18 cellular contexts compared by ENCODE assay signal in the genomic region with DNA sequence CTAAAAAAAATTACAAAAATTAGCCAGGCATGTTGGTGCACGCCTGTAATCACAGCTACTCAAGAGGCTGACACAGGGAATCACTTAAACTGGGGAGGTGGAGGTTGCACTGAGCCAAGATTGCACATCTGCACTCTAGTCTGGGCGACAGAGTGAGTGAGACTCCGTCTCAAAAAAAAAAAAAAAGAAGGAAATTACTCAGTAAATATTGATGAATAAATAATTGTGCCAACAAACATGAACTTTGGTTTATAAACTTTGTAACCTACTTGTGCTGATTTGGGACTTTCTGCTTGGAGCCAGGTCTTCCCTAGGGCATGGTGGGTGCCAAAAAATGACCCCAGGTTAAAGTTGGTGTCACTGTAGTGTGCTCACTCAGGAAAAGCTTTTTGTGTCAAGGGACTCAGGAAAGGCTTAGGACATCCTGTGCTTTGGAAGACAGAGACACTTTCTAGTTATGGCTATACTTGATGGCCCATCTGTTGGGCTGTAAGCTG. TPM values are rescaled to one million over a fixed set of nuclear protein-coding genes. Genes with fewer than 3 reads are reported as not detected.
"Had no signal": no experiment of that assay in that cellular context is flagged by ENCODE, and none has a peak within 500 bp of the region (broad histone marks: within the 10 kb centered on the region; RNA-seq: fewer than 3 reads in every experiment).

No MANE protein-coding gene starts in this region.

- FAIRE-seq: endothelial cell of umbilical vein, frontal cortex, islet of Langerhans had no signal

- H3K27ac ChIP-seq: tibial artery, vagina had no signal

- H3K9me3 ChIP-seq: body of pancreas, left lung, tibial artery, vagina had no signal

- H3K4me3 ChIP-seq: body of pancreas, left lung, tibial artery, vagina had no signal

- H3K27me3 ChIP-seq: body of pancreas, left lung, tibial artery, vagina had no signal

- H3K36me3 ChIP-seq: left lung, tibial artery, vagina had no signal

- DNase-seq: activated CD4-positive, alpha-beta T cell treated with anti-CD3 and anti-CD28 coated beads, Interleukin-2, amount 50 U/mL, for 1 hour; activated CD8-positive, alpha-beta memory T cell treated with anti-CD3 and anti-CD28 coated beads for 24 hours; activated naive CD8-positive, alpha-beta T cell treated with anti-CD3 and anti-CD28 coated beads for 36 hours; amygdala; body of pancreas; cortex of kidney; effector CD8-positive, alpha-beta T cell; left lung; stimulated activated CD4-positive, alpha-beta T cell treated with anti-CD3 and anti-CD28 coated beads, Interleukin-15, amount 100 ng/mL, for 24 hours; stimulated activated CD4-positive, alpha-beta T cell treated with anti-CD3 and anti-CD28 coated beads, Interleukin-4, amount 100 ng/mL, for 1 hour; stimulated activated naive B cell treated with anti-CD40 and anti-IgM and Interleukin-4, amounts not matched to agents 10 μg/mL and 1 μg/mL and 100 μg/mL, for 72 hours; T-helper 2 cell; tibial artery had no signal

RNA-seq across cellular contexts. Expression of a gene that starts 19.0 kb away (rescaled TPM):
- total RNA-seq: activated naive CD8-positive, alpha-beta T cell treated with anti-CD3 and anti-CD28 coated beads for 36 hours; natural killer cell treated with Interleukin-12 subunit alpha and Interleukin-12 subunit beta and Interleukin-15 and Interleukin-18, amount 100 ng/mL, for 72 hours had no signal
